Comparison of ENCODE assay signal across 24 cellular contexts in the genomic region with DNA sequence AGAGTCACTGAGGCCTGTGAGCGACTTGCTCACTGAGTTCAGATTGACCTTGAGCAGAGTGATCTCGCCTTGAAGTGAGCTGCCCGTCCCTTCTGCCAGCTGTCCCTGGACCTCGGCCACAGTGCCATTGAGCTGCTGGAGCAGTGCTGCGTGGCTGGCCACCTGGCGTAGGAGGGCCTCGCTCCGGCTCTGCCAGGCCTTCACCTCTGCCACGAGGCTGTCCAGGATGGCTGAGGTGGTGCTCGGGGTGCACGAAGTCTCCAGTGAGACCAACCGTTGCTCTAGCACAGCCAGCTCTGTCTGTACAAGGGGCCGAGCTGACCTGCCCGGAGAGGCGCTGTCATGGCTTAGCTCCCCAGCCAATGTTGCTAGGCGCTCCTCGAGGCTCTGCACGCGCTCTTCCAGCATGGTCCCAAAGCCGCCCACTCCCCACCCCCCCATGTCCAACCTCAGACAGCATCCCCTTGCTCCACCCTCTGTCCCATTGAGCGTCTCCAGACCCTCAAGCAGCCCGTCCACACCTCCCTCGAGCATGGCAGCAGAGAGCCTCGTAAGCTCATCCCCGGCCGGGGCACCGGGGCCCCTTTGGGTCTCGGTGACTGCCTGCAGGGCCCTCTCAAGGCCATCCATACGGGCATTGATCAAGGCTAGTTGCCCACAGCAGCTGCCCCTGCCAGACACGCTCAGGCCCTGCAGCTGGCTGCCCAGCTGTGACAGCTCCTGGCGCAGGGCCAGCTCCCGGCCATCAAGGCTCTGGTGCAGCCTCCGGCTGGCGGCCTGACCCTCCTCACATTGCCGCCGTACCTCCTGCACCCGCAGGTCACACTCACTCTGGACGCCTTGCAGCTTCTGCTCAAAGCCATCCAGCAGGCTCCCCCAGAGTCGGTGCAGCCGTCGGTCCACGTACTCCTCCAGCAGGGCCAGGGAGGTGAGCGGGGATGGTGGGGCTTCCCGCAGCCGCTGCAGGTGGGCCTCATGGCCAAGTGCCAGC. TPM values are rescaled to one million over a fixed set of nuclear protein-coding genes. Genes with fewer than 3 reads are reported as not detected.
DNase-seq lines count a peak whose midpoint lies in the region; ATAC-seq, FAIRE-seq and TF ChIP-seq lines count a peak whose summit lies in the region.
"Had no signal": no experiment of that assay in that cellular context is flagged by ENCODE, and none has a peak within 500 bp of the region (broad histone marks: within the 10 kb centered on the region; RNA-seq: fewer than 3 reads in every experiment).

No MANE protein-coding gene starts in this region.

- no peak for FAIRE-seq in K562 (lab: Jason Lieb, UNC)
- FAIRE-seq: astrocyte, RCC 7860, TTC549 had no signal

- CTCF ChIA-PET in IMR-90 (lab: Yijun Ruan, JAX), result interaction anchor here (0.6 kb wide), 1 partner anchor 17 kb away, joined by 3 read pairs; no protein-coding TSS in a partner anchor
- CTCF ChIA-PET in K562 (lab: Yijun Ruan, JAX; ENCODE audit: low intra/inter-chr PET ratio), result no interaction called here

- H2BK15ac ChIP-seq in IMR-90 (ENCODE audit: low read depth, low read length), result no peak overlapping the region

- dilution Hi-C loops in IMR-90 (cut with HindIII; ENCODE audit: low sequenced_read_pairs, unreplicated experiment), result no loop called here

- WGBS in IMR-90 (ENCODE audit: extremely low coverage in 2 of 2, insufficient read length in 1 of 2), 2 experiments, result 74% methylated on average over 35 of the region's 45 CpGs; no CpG with 5 or more reads in 1 of the 2 experiments
- WGBS in K562 (ENCODE audit: insufficient coverage, low coverage, missing lambda C conversion rate), result 12% methylated on average over 40 of the region's 45 CpGs

- BruUV-seq in IMR-90 (replicated peaks; lab: Mats Ljungman, UMichigan), result no TSS peak
- BruUV-seq in K562 (replicated peaks; lab: Mats Ljungman, UMichigan), result no TSS peak

- no peak overlapping the region for H3K9ac ChIP-seq in IMR-90 (ENCODE audit: low read depth, low read length)
- 0 out of 4 replicates have a peak overlapping the region, but pooled peaks of 1 of the 2 experiments have one; percentile 31 for H3K9ac ChIP-seq in K562 (ENCODE audit: insufficient read depth in 1 of 2, low read depth in 2 of 2, low read length in 2 of 2)

- H3K4me3 ChIP-seq in IMR-90 (ENCODE audit: insufficient read depth, low read depth, low read length) (no peak overlapping the region), K562 (no peak overlapping the region), ascending aorta (no peak overlapping the region)
- H3K4me3 ChIP-seq: gastroesophageal sphincter, prostate gland had no signal

- H4K91ac ChIP-seq in IMR-90 (ENCODE audit: insufficient read depth, low read depth, low read length), result no peak overlapping the region

- H3K9me1 ChIP-seq in IMR-90 (ENCODE audit: insufficient read depth, low read length) (no peaks in the 10 kb centered on the region), K562 (ENCODE audit: control insufficient read depth, insufficient read depth, low read length) (no peaks in the 10 kb centered on the region)

- TF ChIP-seq CTCF in IMR-90 (conservative IDR thresholded peaks at IDR 0.05; ENCODE audit: low read depth, low read length), result no peak
- no peak for TF ChIP-seq CTCF in K562 (IDR thresholded peaks at IDR 0.05 in 2 of 3, conservative IDR thresholded peaks at IDR 0.05 in 1 of 3; ENCODE audit: insufficient read depth in 2 of 3, low read depth in 1 of 3, low read length in 3 of 3)
- TF ChIP-seq CTCF in ascending aorta (IDR thresholded peaks at IDR 0.05), result no peak

- H3K23ac ChIP-seq in IMR-90 (ENCODE audit: low read depth, low read length), result no peak overlapping the region

- H3K27me3 ChIP-seq in IMR-90 (ENCODE audit: control insufficient read depth, insufficient read depth, low read length) (peaks cover 34% of the 10 kb centered on the region), K562 (ENCODE audit: control insufficient read depth in 2 of 2, insufficient read depth in 2 of 2, low read length in 2 of 2) (peaks cover 18 to 52% of the 10 kb centered on the region in 2 experiments; a peak in 4 of 5 replicates), ascending aorta (peaks cover 12% of the 10 kb centered on the region)

- no peak overlapping the region for H2BK20ac ChIP-seq in IMR-90 (ENCODE audit: low read depth, low read length)

- in situ Hi-C loops in IMR-90 (cut with MboI; ENCODE audit: low sequenced_read_pairs) (no loop called here), K562 (cut with MboI) (no loop called here)

- H3K4me2 ChIP-seq in IMR-90 (ENCODE audit: low read depth, low read length) (no peak overlapping the region), K562 (ENCODE audit: insufficient read depth, low read length) (no peak overlapping the region)

- no peak overlapping the region for H3K4ac ChIP-seq in IMR-90 (ENCODE audit: low read depth, low read length)

- no peak overlapping the region for H2AK9ac ChIP-seq in IMR-90 (replicated peaks; ENCODE audit: low read depth, low read length, poor library complexity)

- no peak overlapping the region for H2AK5ac ChIP-seq in IMR-90 (ENCODE audit: low read depth, low read length)

- H3K79me1 ChIP-seq in IMR-90 (ENCODE audit: low read depth in 1 of 2, low read length in 2 of 2), result no peaks in the 10 kb centered on the region

- no peak overlapping the region for H4K8ac ChIP-seq in IMR-90 (ENCODE audit: low read depth in 2 of 2, low read length in 2 of 2)

- no peak for TF ChIP-seq RAD21 in IMR-90 (IDR thresholded peaks at IDR 0.05; ENCODE audit: low read length)
- no peak for TF ChIP-seq RAD21 in K562 (CRISPR knock-in tag; conservative IDR thresholded peaks at IDR 0.05 in 1 of 2, IDR thresholded peaks at IDR 0.05 in 1 of 2)

- no peak overlapping the region for H4K5ac ChIP-seq in IMR-90 (ENCODE audit: low read depth, low read length)

- H3K36me3 ChIP-seq in IMR-90 (ENCODE audit: control insufficient read depth, insufficient read depth, low read length), result no peaks in the 10 kb centered on the region
- no peaks in the 10 kb centered on the region for H3K36me3 ChIP-seq in K562 (ENCODE audit: control insufficient read depth, insufficient read depth, low read length)
- H3K36me3 ChIP-seq in ascending aorta, result peaks cover 10 to 26% of the 10 kb centered on the region in 2 donors
- H3K36me3 ChIP-seq: prostate gland had no signal

- TF ChIP-seq EP300 in K562 (IDR thresholded peaks at IDR 0.05; ENCODE audit: low read length), result no peak

- no peak overlapping the region for H2BK120ac ChIP-seq in IMR-90 (ENCODE audit: low read depth, low read length)

- H3K56ac ChIP-seq in IMR-90 (ENCODE audit: extremely low read depth, insufficient read depth, low read length), result no peak overlapping the region

- intact Hi-C loops in IMR-90 (cut with micrococcal nuclease) (no loop called here), K562 (cut with micrococcal nuclease) (no loop called here), ascending aorta (cut with DNase I) (no loop called here)

- POLR2A ChIA-PET in IMR-90 (lab: Charles Lee; ENCODE audit: unreplicated experiment) (no interaction called here), K562 (lab: Yijun Ruan, JAX) (interaction anchor here (0.6 kb wide), 3 partner anchors 26 to 138 kb away, joined by 3 read pairs; no protein-coding TSS in a partner anchor)

- no peak overlapping the region for H3K18ac ChIP-seq in IMR-90 (ENCODE audit: low read depth, low read length)

- H4K20me1 ChIP-seq in IMR-90 (ENCODE audit: insufficient read depth, low read length) (peaks cover 4% of the 10 kb centered on the region; the same call in 1 of the 2 replicates), K562 (replicated peaks; ENCODE audit: control insufficient read depth, insufficient read depth, low read length) (peaks cover 18% of the 10 kb centered on the region)

- H3K27ac ChIP-seq in IMR-90 (ENCODE audit: insufficient read depth, low read length) (no peak overlapping the region), K562 (ENCODE audit: extremely low read depth, low read depth, low read length) (no peak overlapping the region), ascending aorta (no peak overlapping the region)
- H3K27ac ChIP-seq: gastroesophageal sphincter, prostate gland had no signal

- H2BK5ac ChIP-seq in IMR-90 (ENCODE audit: low read depth, low read length, poor library complexity, severe bottlenecking), result no peak overlapping the region

- H3K4me1 ChIP-seq in IMR-90 (ENCODE audit: control insufficient read depth, insufficient read depth, low read length) (no peaks in the 10 kb centered on the region), K562 (replicated peaks in 1 of 2; ENCODE audit: control insufficient read depth in 2 of 2, insufficient read depth in 2 of 2, low read length in 2 of 2) (peaks cover 0 to 35% of the 10 kb centered on the region in 2 experiments; a peak in 2 of 5 replicates), ascending aorta (peaks cover 0 to 2% of the 10 kb centered on the region in 2 donors)
- H3K4me1 ChIP-seq: prostate gland had no signal

- DNase-seq in COLO668 (lab: John Stamatoyannopoulos, UW; ENCODE audit: unreplicated experiment) (peak; percentile 90), IMR-90 (no peak), K562 (ENCODE audit: extremely low read depth in 1 of 4, low spot score in 3 of 4) (peak in 1 of 4 experiments; percentile 32), kidney tubule cell (ENCODE audit: low spot score) (peak; percentile 33), ascending aorta (ENCODE audit: low spot score in 2 of 2) (no peak), GDM1 (lab: John Stamatoyannopoulos, UW) (no peak), CD1c-positive myeloid dendritic cell (ENCODE audit: extremely low spot score) (no peak), DMS 273 (lab: John Stamatoyannopoulos, UW; ENCODE audit: unreplicated experiment) (no peak)
- DNase-seq: activated naive CD4-positive, alpha-beta T cell treated with anti-CD3 and anti-CD28 coated beads, Interleukin-2, amount 50 U/mL, for 16 hours; CD8-positive, alpha-beta memory T cell; cerebellar nuclear complex; effector CD8-positive, alpha-beta T cell; HFFc6; NCI-H1694; stimulated activated CD4-positive, alpha-beta T cell treated with anti-CD3 and anti-CD28 coated beads, Interleukin-4, amount 100 ng/mL, for 4 hours; stimulated activated naive CD8-positive, alpha-beta T cell treated with anti-CD3 and anti-CD28 coated beads, Interleukin-15, amount 100 ng/mL, for 72 hours had no signal

- no peak for TF ChIP-seq POLR2A in IMR-90 (IDR thresholded peaks at IDR 0.05; ENCODE audit: low read depth, low read length)
- no peak for TF ChIP-seq POLR2A in K562 (conservative IDR thresholded peaks at IDR 0.05)

- no peaks in the 10 kb centered on the region for H3K79me2 ChIP-seq in K562 (ENCODE audit: control insufficient read depth, insufficient read depth, low read length)

- H3K9me3 ChIP-seq in IMR-90 (ENCODE audit: control insufficient read depth, insufficient read depth, low read length), result no peaks in the 10 kb centered on the region
- no peaks in the 10 kb centered on the region for H3K9me3 ChIP-seq in K562 (replicated peaks; ENCODE audit: control insufficient read depth, insufficient read depth, low read depth, low read length)
- H3K9me3 ChIP-seq in ascending aorta, result no peaks in the 10 kb centered on the region
- H3K9me3 ChIP-seq: gastroesophageal sphincter, prostate gland had no signal

- H2AFZ ChIP-seq in IMR-90 (replicated peaks; ENCODE audit: low read length, poor library complexity), result peak overlapping the region; percentile 58
- H2AFZ ChIP-seq in K562 (ENCODE audit: low read depth, low read length), result no peak overlapping the region

- ATAC-seq in IMR-90 (ENCODE audit: low read depth) (no peak), K562 (peak; percentile 17)
- ATAC-seq: esophagus mucosa; gastroesophageal sphincter; stimulated activated naive CD8-positive, alpha-beta T cell treated with anti-CD3 and anti-CD28 coated beads, Interleukin-15, amount 100 ng/mL, for 72 hours had no signal

- no peak overlapping the region for H3K14ac ChIP-seq in IMR-90 (replicated peaks; ENCODE audit: low read depth, low read length)

RNA-seq across cellular contexts. Expression of gene EMILIN3, which starts 4.6 kb away (rescaled TPM):
- under 0.01 TPM in 2 replicates for total RNA-seq in IMR-90 (2012; rRNA removed)
- polyA plus RNA-seq in IMR-90 (2012; rRNA removed), result 0.07 and 0.16 TPM in 2 replicates
- 0.04 and 0.15 TPM in 2 replicates for polyA plus RNA-seq in IMR-90 (2012; cell fraction: cytosol; rRNA removed)
- polyA plus RNA-seq in IMR-90 (2012; cell fraction: nucleus; rRNA removed; ENCODE audit: low replicate concordance), result 0.02 and 0.10 TPM in 2 replicates
- total RNA-seq in K562 (2011; cell fraction: chromatin; rRNA removed; ENCODE audit: low replicate concordance), result not detected in 2 replicates
- total RNA-seq in K562 (2011; cell fraction: nucleolus; rRNA removed), result not detected in 2 replicates
- total RNA-seq in K562 (2011; cell fraction: nucleoplasm; rRNA removed), result not detected in 2 replicates
- total RNA-seq in K562 (2014; rRNA removed), result not detected in 2 replicates
- not detected in 2 replicates for total RNA-seq in K562 (2014; rRNA removed; fragmentation: Illumina TruSeq; extraction: Trizol)
- not detected in 2 replicates for total RNA-seq in K562 (2015; rRNA removed; fragmentation: Illumina TruSeq; extraction: Trizol)
- not detected in 2 replicates for total RNA-seq in K562 (2021)
- polyA plus RNA-seq in K562 (2011; rRNA removed), result not detected in 2 replicates
- not detected in 2 replicates for polyA plus RNA-seq in K562 (2011; cell fraction: cytosol; rRNA removed)
- polyA plus RNA-seq in K562 (2011; cell fraction: nucleus; rRNA removed), result not detected in 2 replicates
- 0.03 and 0.14 TPM in 2 replicates for polyA plus RNA-seq in K562 (2012)
- polyA plus RNA-seq in K562 (2014; fragmentation: Illumina TruSeq; extraction: Trizol), result not detected in 2 replicates
- under 1 TPM in 1 of 2 experiments, not detected in 1; 0.07 TPM for polyA plus RNA-seq in K562 (2014; fragmentation: Nextera tagmentation; extraction: Ambion mirVana)
- 0.01 TPM in 1 of 2 replicates, not detected in the other for polyA plus RNA-seq in K562 (2014; rRNA removed)
- polyA minus RNA-seq in K562 (2011; rRNA and poly(A)+ RNA removed), result not detected in 2 replicates
- not detected in 2 replicates for polyA minus RNA-seq in K562 (2011; cell fraction: cytosol; rRNA and poly(A)+ RNA removed)
- polyA minus RNA-seq in K562 (2011; cell fraction: nucleus; rRNA and poly(A)+ RNA removed), result not detected in 2 replicates
- total RNA-seq in ascending aorta, result 0.53 TPM
- total RNA-seq: CD8-positive, alpha-beta memory T cell; HFFc6 had no signal
- polyA plus RNA-seq: CD8-positive, alpha-beta memory T cell; IgD-negative memory B cell had no signal

RNA-seq across cellular contexts. Expression of gene LPIN3, which starts 21.4 kb away (rescaled TPM):
- total RNA-seq in IMR-90 (2012; rRNA removed) (1.7 and 2.3 TPM in 2 replicates), K562 (2014; rRNA removed) (6.0 and 8.8 TPM in 2 replicates), K562 (2014; rRNA removed; fragmentation: Illumina TruSeq; extraction: Trizol) (2.3 and 2.4 TPM in 2 replicates), K562 (2015; rRNA removed; fragmentation: Illumina TruSeq; extraction: Trizol) (4.6 and 5.9 TPM in 2 replicates), K562 (2021) (6.9 and 7.9 TPM in 2 replicates), ascending aorta (63.0 TPM)
- polyA plus RNA-seq in IMR-90 (2012; rRNA removed) (6.1 and 8.3 TPM in 2 replicates), K562 (2011; rRNA removed) (5.8 and 11.5 TPM in 2 replicates), K562 (2014; fragmentation: Illumina TruSeq; extraction: Trizol) (7.9 and 9.1 TPM in 2 replicates), K562 (2014; fragmentation: Nextera tagmentation; extraction: Ambion mirVana) (1 to 10 TPM; 2.2 to 5.0 TPM), K562 (2014; rRNA removed) (10.4 and 12.0 TPM in 2 replicates)
- polyA plus RNA-seq in IMR-90 (2012; cell fraction: cytosol; rRNA removed), result 1.7 and 3.0 TPM in 2 replicates
- polyA plus RNA-seq in IMR-90 (2012; cell fraction: nucleus; rRNA removed; ENCODE audit: low replicate concordance), result 52.7 and 87.4 TPM in 2 replicates
- total RNA-seq in K562 (2011; cell fraction: chromatin; rRNA removed; ENCODE audit: low replicate concordance), result 32.2 and 89.1 TPM in 2 replicates
- 46.2 and 48.0 TPM in 2 replicates for total RNA-seq in K562 (2011; cell fraction: nucleolus; rRNA removed)
- total RNA-seq in K562 (2011; cell fraction: nucleoplasm; rRNA removed), result 28.4 and 33.2 TPM in 2 replicates
- 3.8 and 4.3 TPM in 2 replicates for polyA plus RNA-seq in K562 (2011; cell fraction: cytosol; rRNA removed)
- polyA plus RNA-seq in K562 (2011; cell fraction: nucleus; rRNA removed), result 83.5 and 84.6 TPM in 2 replicates
- 6.9 and 15.9 TPM in 2 replicates for polyA plus RNA-seq in K562 (2012)
- 1.7 and 3.8 TPM in 2 replicates for polyA minus RNA-seq in K562 (2011; rRNA and poly(A)+ RNA removed)
- 1.1 and 4.9 TPM in 2 replicates for polyA minus RNA-seq in K562 (2011; cell fraction: cytosol; rRNA and poly(A)+ RNA removed)
- polyA minus RNA-seq in K562 (2011; cell fraction: nucleus; rRNA and poly(A)+ RNA removed), result 11.7 and 13.7 TPM in 2 replicates
- polyA plus RNA-seq: CD8-positive, alpha-beta memory T cell; IgD-negative memory B cell; neural cell had no signal

RNA-seq across cellular contexts. Expression of gene ZHX3, which starts 44.5 kb away (rescaled TPM):
- total RNA-seq in IMR-90 (2012; rRNA removed) (28.0 and 28.3 TPM in 2 replicates), K562 (2014; rRNA removed) (3.7 and 6.0 TPM in 2 replicates), K562 (2014; rRNA removed; fragmentation: Illumina TruSeq; extraction: Trizol) (6.9 and 7.1 TPM in 2 replicates), K562 (2015; rRNA removed; fragmentation: Illumina TruSeq; extraction: Trizol) (5.5 and 6.1 TPM in 2 replicates), K562 (2021) (14.6 and 14.8 TPM in 2 replicates), ascending aorta (53.3 TPM)
- polyA plus RNA-seq in IMR-90 (2012; rRNA removed) (22.0 and 25.0 TPM in 2 replicates), K562 (2011; rRNA removed) (4.9 and 5.7 TPM in 2 replicates), K562 (2014; fragmentation: Illumina TruSeq; extraction: Trizol) (7.4 and 7.9 TPM in 2 replicates), K562 (2014; fragmentation: Nextera tagmentation; extraction: Ambion mirVana) (1 to 10 TPM in 1 of 2 experiments, under 1 TPM in 1; 0.80 to 1.4 TPM), K562 (2014; rRNA removed) (3.5 and 4.6 TPM in 2 replicates)
- polyA plus RNA-seq in IMR-90 (2012; cell fraction: cytosol; rRNA removed), result 11.2 and 16.4 TPM in 2 replicates
- 13.8 and 21.1 TPM in 2 replicates for polyA plus RNA-seq in IMR-90 (2012; cell fraction: nucleus; rRNA removed; ENCODE audit: low replicate concordance)
- total RNA-seq in K562 (2011; cell fraction: chromatin; rRNA removed; ENCODE audit: low replicate concordance), result 11.4 and 16.1 TPM in 2 replicates
- total RNA-seq in K562 (2011; cell fraction: nucleolus; rRNA removed), result 5.2 and 6.6 TPM in 2 replicates
- 9.6 and 10.9 TPM in 2 replicates for total RNA-seq in K562 (2011; cell fraction: nucleoplasm; rRNA removed)
- 4.1 and 4.4 TPM in 2 replicates for polyA plus RNA-seq in K562 (2011; cell fraction: cytosol; rRNA removed)
- polyA plus RNA-seq in K562 (2011; cell fraction: nucleus; rRNA removed), result 5.9 and 6.0 TPM in 2 replicates
- polyA plus RNA-seq in K562 (2012), result 4.7 and 4.8 TPM in 2 replicates
- 9.0 and 10.6 TPM in 2 replicates for polyA minus RNA-seq in K562 (2011; rRNA and poly(A)+ RNA removed)
- 4.0 and 5.6 TPM in 2 replicates for polyA minus RNA-seq in K562 (2011; cell fraction: cytosol; rRNA and poly(A)+ RNA removed)
- polyA minus RNA-seq in K562 (2011; cell fraction: nucleus; rRNA and poly(A)+ RNA removed), result 4.0 and 6.7 TPM in 2 replicates

Comparison
In these comparisons a context has a peak if more than half of its experiments do, and no peak if none do; other contexts are left out.
1. DNase-seq: peak in COLO668 (single experiment) and kidney tubule cell (single experiment); none in IMR-90 (single experiment), ascending aorta (0 of 2), GDM1 (single experiment), CD1c-positive myeloid dendritic cell (single experiment) and DMS 273 (single experiment).